Comparison of ENCODE assay signal across 9 cellular contexts in the genomic region with DNA sequence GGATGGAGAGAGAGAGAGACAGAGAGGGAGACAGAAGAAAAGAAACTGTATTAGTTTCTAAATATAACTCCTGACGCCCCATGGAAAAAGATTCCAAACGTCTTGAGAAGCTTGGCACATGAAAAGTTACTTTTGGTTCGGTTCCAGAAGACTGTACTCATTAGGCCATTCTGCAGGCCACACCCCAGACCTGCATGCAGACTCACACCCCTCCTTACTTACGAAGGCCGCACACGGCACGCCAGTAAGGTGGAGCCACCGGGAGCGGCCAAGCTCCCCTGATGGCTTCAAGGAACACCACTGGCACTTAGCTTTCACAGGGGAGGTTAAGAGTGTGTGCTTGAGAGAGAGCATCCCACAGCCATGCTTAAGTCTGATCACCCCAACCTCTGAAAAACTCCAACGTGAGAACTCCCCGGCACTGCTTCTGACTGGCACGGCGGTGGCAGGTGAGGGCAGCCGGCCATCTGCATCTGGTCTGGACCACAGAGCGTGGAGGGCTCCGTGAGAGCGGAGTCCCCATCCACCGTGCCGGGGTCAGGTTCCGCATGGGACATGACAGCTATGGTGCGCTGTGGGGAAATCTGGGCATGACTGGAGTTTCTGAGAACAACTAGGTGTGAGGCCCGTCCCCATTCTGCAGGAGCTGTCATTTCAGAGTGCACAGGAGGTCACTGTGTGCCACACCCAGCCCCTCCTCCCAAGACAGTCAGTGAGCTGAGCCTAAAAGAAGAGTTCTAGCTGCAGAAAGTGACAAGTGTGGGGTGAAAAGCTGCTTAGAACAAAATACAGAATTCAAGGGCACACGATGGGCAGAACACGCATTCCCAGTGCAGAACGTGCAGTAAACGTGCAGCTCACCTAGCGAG.
A peak's percentile ranks its signal among the peaks of the same experiment; 100 is the strongest.
DNase-seq lines count a peak whose midpoint lies in the region; ATAC-seq and TF ChIP-seq lines count a peak whose summit lies in the region.
"Had no signal": no experiment of that assay in that cellular context is flagged by ENCODE, and none has a peak within 500 bp of the region (broad histone marks: within the 10 kb centered on the region; RNA-seq: fewer than 3 reads in every experiment).

No MANE protein-coding gene starts in this region.

- peak overlapping the region; percentile 49 for H3K27ac Mint-ChIP-seq in Caco-2 (ENCODE audit: unreplicated experiment)
- peak overlapping the region; percentile 50 for H3K27ac Mint-ChIP-seq in activated CD8-positive, alpha-beta T cell treated with anti-CD3 and anti-CD28 coated beads, Interleukin-2, amount 10 ng/mL, durations not matched to agents 7 days and 5 days

- TF ChIP-seq CTCF in Caco-2 (IDR thresholded peaks at IDR 0.05; ENCODE audit: insufficient read depth in 1 of 2, low read depth in 1 of 2, low read length in 1 of 2, severe bottlenecking in 1 of 2, unreplicated experiment in 1 of 2) (no peak), foreskin keratinocyte (conservative IDR thresholded peaks at IDR 0.05) (no peak), sigmoid colon (IDR thresholded peaks at IDR 0.05) (no peak)

- POLR2A ChIA-PET in Caco-2 (lab: Charles Lee) = interaction anchor here (0.5 kb wide), 1 partner anchor 18 kb away, joined by 6 read pairs; no protein-coding TSS in a partner anchor
- POLR2A ChIA-PET in activated CD8-positive, alpha-beta T cell treated with anti-CD3 and anti-CD28 coated beads, Interleukin-2, amount 10 ng/mL, durations not matched to agents 7 days and 5 days (lab: Charles Lee) = interaction anchor here (0.9 kb wide), 1 partner anchor 84 kb away, joined by 3 read pairs; no protein-coding TSS in a partner anchor

- H3K9me3 ChIP-seq in Caco-2 (no peaks in the 10 kb centered on the region), sigmoid colon (no peaks in the 10 kb centered on the region)

- peaks cover 99% of the 10 kb centered on the region for H3K36me3 Mint-ChIP-seq in Caco-2 (ENCODE audit: insufficient read depth, unreplicated experiment)
- H3K36me3 Mint-ChIP-seq in activated CD8-positive, alpha-beta T cell treated with anti-CD3 and anti-CD28 coated beads, Interleukin-2, amount 10 ng/mL, durations not matched to agents 7 days and 5 days (ENCODE audit: low read depth) = peaks cover 84% of the 10 kb centered on the region

- intact Hi-C loops in Caco-2 (cut with micrococcal nuclease; ENCODE audit: unreplicated experiment) = no loop called here
- intact Hi-C loops in sigmoid colon (cut with DNase I) = loop anchor here (5.0 kb wide), 1 partner anchor 142 kb away; no protein-coding TSS in a partner anchor

- no peaks in the 10 kb centered on the region for H3K27me3 ChIP-seq in Caco-2 (replicated peaks; ENCODE audit: control insufficient read depth, insufficient read depth, low read length)
- H3K27me3 ChIP-seq in foreskin keratinocyte = no peaks in the 10 kb centered on the region
- no peaks in the 10 kb centered on the region for H3K27me3 ChIP-seq in sigmoid colon

- H3K4me1 Mint-ChIP-seq in Caco-2 (ENCODE audit: low read depth, unreplicated experiment) = peaks cover 29% of the 10 kb centered on the region
- peaks cover 49% of the 10 kb centered on the region for H3K4me1 Mint-ChIP-seq in activated CD8-positive, alpha-beta T cell treated with anti-CD3 and anti-CD28 coated beads, Interleukin-2, amount 10 ng/mL, durations not matched to agents 7 days and 5 days (ENCODE audit: low read depth)

- no peak overlapping the region for H3K4me3 Mint-ChIP-seq in Caco-2 (ENCODE audit: unreplicated experiment)
- no peak overlapping the region for H3K4me3 Mint-ChIP-seq in activated CD8-positive, alpha-beta T cell treated with anti-CD3 and anti-CD28 coated beads, Interleukin-2, amount 10 ng/mL, durations not matched to agents 7 days and 5 days
- H3K4me3 Mint-ChIP-seq: activated T-cell treated with anti-CD3 and anti-CD28 coated beads, Interleukin-2, amount 50 U/mL, for 4 hours had no signal

- H3K36me3 ChIP-seq in Caco-2 (ENCODE audit: control insufficient read depth, insufficient read depth, low read length) = peaks cover 9% of the 10 kb centered on the region
- peaks cover 30 to 64% (median 48%) of the 10 kb centered on the region in 4 donors for H3K36me3 ChIP-seq in sigmoid colon

- TF ChIP-seq POLR2A in sigmoid colon (IDR thresholded peaks at IDR 0.05) = peak; percentile 26 to 36

- H3K9me3 Mint-ChIP-seq in Caco-2 (ENCODE audit: unreplicated experiment) = no peaks in the 10 kb centered on the region
- H3K9me3 Mint-ChIP-seq in activated CD8-positive, alpha-beta T cell treated with anti-CD3 and anti-CD28 coated beads, Interleukin-2, amount 10 ng/mL, durations not matched to agents 7 days and 5 days (ENCODE audit: insufficient read depth) = no peaks in the 10 kb centered on the region
- H3K9me3 Mint-ChIP-seq: activated T-cell treated with anti-CD3 and anti-CD28 coated beads, Interleukin-2, amount 50 U/mL, for 4 hours had no signal

- peak; percentile 52 to 97 (median 86) for TF ChIP-seq EP300 in sigmoid colon (IDR thresholded peaks at IDR 0.05)

- WGBS in sigmoid colon, 2 donors = 45 to 76% methylated on average over 27 of the region's 27 CpGs

- no TSS peak for BruUV-seq in Caco-2 (replicated peaks; lab: Mats Ljungman, UMichigan)

- CTCF ChIA-PET in Caco-2 (lab: Charles Lee) = no interaction called here
- CTCF ChIA-PET in activated CD8-positive, alpha-beta T cell treated with anti-CD3 and anti-CD28 coated beads, Interleukin-2, amount 10 ng/mL, durations not matched to agents 7 days and 5 days (lab: Charles Lee) = interaction anchor here (0.5 to 2.1 kb wide), 5 partner anchors 9 to 63 kb away, joined by 3 to 9 read pairs (median 4); a partner anchor contains a TSS

- DNase-seq in Caco-2 (no peak), foreskin keratinocyte (peak in 1 of 2 donors; percentile 85), sigmoid colon (peak; percentile 93), DMS53 (lab: John Stamatoyannopoulos, UW) (no peak)
- DNase-seq in activated CD8-positive, alpha-beta T cell treated with anti-CD3 and anti-CD28 coated beads, Interleukin-2, amount 10 ng/mL, durations not matched to agents 7 days and 5 days = no peak
- DNase-seq: activated T-cell treated with anti-CD3 and anti-CD28 coated beads, Interleukin-2, amount 50 U/mL, for 4 hours had no signal

- H3K27ac ChIP-seq in foreskin keratinocyte = peak overlapping the region; percentile 54
- peak overlapping the region; percentile 96 to 100 (median 99) for H3K27ac ChIP-seq in sigmoid colon

- no peak for ATAC-seq in activated CD8-positive, alpha-beta T cell treated with anti-CD3 and anti-CD28 coated beads, Interleukin-2, amount 10 ng/mL, durations not matched to agents 7 days and 5 days
- peak; percentile 29 for ATAC-seq in foreskin keratinocyte
- no peak for ATAC-seq in HG03354 (IDR thresholded peaks at IDR 0.05; ENCODE audit: poor library complexity, severe bottlenecking, unreplicated experiment)
- ATAC-seq in HG03039 (IDR thresholded peaks at IDR 0.05; ENCODE audit: unreplicated experiment) = no peak
- no peak for ATAC-seq in HG02852 (IDR thresholded peaks at IDR 0.05; ENCODE audit: unreplicated experiment)
- ATAC-seq: activated T-cell treated with anti-CD3 and anti-CD28 coated beads, Interleukin-2, amount 50 U/mL, for 4 hours had no signal

- H3K4me3 ChIP-seq in Caco-2 (ENCODE audit: low read depth, low read length) (no peak overlapping the region), sigmoid colon (peak overlapping the region in 1 of 4 donors; percentile 0)

- H3K4me1 ChIP-seq in Caco-2 = peaks cover 23% of the 10 kb centered on the region
- H3K4me1 ChIP-seq in foreskin keratinocyte = peaks cover 35% of the 10 kb centered on the region
- peaks cover 0 to 100% (median 100%) of the 10 kb centered on the region in 4 donors for H3K4me1 ChIP-seq in sigmoid colon

- H3K27me3 Mint-ChIP-seq in Caco-2 (ENCODE audit: insufficient read depth, unreplicated experiment) = no peaks in the 10 kb centered on the region
- H3K27me3 Mint-ChIP-seq in activated CD8-positive, alpha-beta T cell treated with anti-CD3 and anti-CD28 coated beads, Interleukin-2, amount 10 ng/mL, durations not matched to agents 7 days and 5 days (ENCODE audit: low read depth) = no peaks in the 10 kb centered on the region
